ENCODE assay signal across 1 cellular context in genomic region chr1:53183277-53183990, GRCh38.
TF ChIP-seq lines count a peak whose summit lies in the region.

No MANE protein-coding gene starts in this region.

TF ChIP-seq in liver, 16 proteins besides CTCF, POLR2A, EP300 and RAD21 (continued from another document):
- peak; percentile 81 for TF ChIP-seq REST (IDR thresholded peaks at IDR 0.05)
- TF ChIP-seq ZBTB33 (IDR thresholded peaks at IDR 0.05): peak; percentile 92
- peak; percentile 98 for TF ChIP-seq HNF4A (conservative IDR thresholded peaks at IDR 0.05)
- TF ChIP-seq RXRA (IDR thresholded peaks at IDR 0.05): peak; percentile 97 to 99
- TF ChIP-seq YY1 (IDR thresholded peaks at IDR 0.05): peak; percentile 96
- peak in 1 of 2 donors; percentile 78 for TF ChIP-seq JUND (IDR thresholded peaks at IDR 0.05)
- peak; percentile 84 for TF ChIP-seq FOXA1 (IDR thresholded peaks at IDR 0.05)
- peak; percentile 96 for TF ChIP-seq SP1 (IDR thresholded peaks at IDR 0.05)
- TF ChIP-seq GABPA (IDR thresholded peaks at IDR 0.05 in 1 of 2, conservative IDR thresholded peaks at IDR 0.05 in 1 of 2): peak in 1 of 2 donors; percentile 61
- TF ChIP-seq FOXA2 (IDR thresholded peaks at IDR 0.05): peak; percentile 98
- peak; percentile 65 for TF ChIP-seq NR2F2 (IDR thresholded peaks at IDR 0.05)
- peak in 1 of 2 donors; percentile 64 for TF ChIP-seq EGR1 (IDR thresholded peaks at IDR 0.05; ENCODE audit: low read depth in 2 of 2)
